Comparison of ENCODE assay signal across 10 cellular contexts in genomic region chr10:5466451-5466996, GRCh38. TPM values are rescaled to one million over a fixed set of nuclear protein-coding genes. Genes with fewer than 3 reads are reported as not detected.
DNase-seq lines count a peak whose midpoint lies in the region; ATAC-seq and TF ChIP-seq lines count a peak whose summit lies in the region.
"Had no signal": no experiment of that assay in that cellular context is flagged by ENCODE, and none has a peak within 500 bp of the region (broad histone marks: within the 10 kb centered on the region; RNA-seq: fewer than 3 reads in every experiment).

No MANE protein-coding gene starts in this region.

- in situ Hi-C loops in transverse colon (cut with MboI; ENCODE audit: low pct_ligation_motif_present in 1 of 4, low pct_unique_long_range_greater_than_20kb in 1 of 4, low sequenced_read_pairs in 3 of 4): no loop called here

- intact Hi-C loops in transverse colon (cut with DNase I; ENCODE audit: low total_unique reads): no loop called here

- H3K27me3 ChIP-seq in kidney epithelial cell (ENCODE audit: control insufficient read depth, insufficient read depth, low read length) (no peaks in the 10 kb centered on the region), transverse colon (no peaks in the 10 kb centered on the region)

- H3K9me3 ChIP-seq in transverse colon: no peaks in the 10 kb centered on the region

- TF ChIP-seq POLR2A in transverse colon (IDR thresholded peaks at IDR 0.05): peak; percentile 64

- TF ChIP-seq CTCF in VCaP (conservative IDR thresholded peaks at IDR 0.05) (no peak), kidney epithelial cell (IDR thresholded peaks at IDR 0.05; ENCODE audit: insufficient read depth, low read length, poor library complexity, severe bottlenecking) (no peak), transverse colon (IDR thresholded peaks at IDR 0.05) (no peak)

- TF ChIP-seq EP300 in transverse colon (IDR thresholded peaks at IDR 0.05; ENCODE audit: low read depth): no peak

- WGBS in transverse colon (ENCODE audit: low coverage in 1 of 2), 2 donors: 20% methylated on average over 11 of the region's 11 CpGs; no CpG with 5 or more reads in 1 of the 2 donors

- no peak for ATAC-seq in GM19397 (IDR thresholded peaks at IDR 0.05; ENCODE audit: unreplicated experiment)
- ATAC-seq: HCT116 had no signal

- DNase-seq in NCI-H345 (lab: John Stamatoyannopoulos, UW): peak; percentile 63
- no peak for DNase-seq in NCI-H345 treated with DMSO at 0.1 percent for 48 hours (lab: John Stamatoyannopoulos, UW; ENCODE audit: unreplicated experiment)
- peak; percentile 63 for DNase-seq in kidney epithelial cell (ENCODE audit: low read depth)
- DNase-seq in transverse colon: peak; percentile 82
- no peak for DNase-seq in activated naive CD4-positive, alpha-beta T cell treated with Interleukin-2 at 50 U/mL for 16 hours
- no peak for DNase-seq in cortex of kidney (lab: John Stamatoyannopoulos, UW)

- H3K36me3 ChIP-seq in kidney epithelial cell (ENCODE audit: control insufficient read depth, insufficient read depth, low read length) (no peaks in the 10 kb centered on the region), transverse colon (no peaks in the 10 kb centered on the region)

- H3K27ac ChIP-seq in VCaP (peak overlapping the region; percentile 91), transverse colon (peak overlapping the region; percentile 87 to 90 (median 88))

- peaks cover 22 to 40% (median 34%) of the 10 kb centered on the region in 4 donors for H3K4me1 ChIP-seq in transverse colon

- no peak overlapping the region for H3K4me3 ChIP-seq in kidney epithelial cell (ENCODE audit: low read depth, low read length)
- H3K4me3 ChIP-seq in transverse colon: no peak overlapping the region

RNA-seq across cellular contexts. Expression of gene CALML5, which starts 32.8 kb away (rescaled TPM):
- total RNA-seq in kidney epithelial cell (0.34 TPM in 1 of 2 replicates, not detected in the other), transverse colon (not detected)
- total RNA-seq: T-helper 1 cell treated with Interleukin-12 subunit alpha and Interleukin-12 subunit beta and Interleukin-4 antibody, amounts not matched to agents 30 ng/mL and 1 ng/mL, for 36 hours had no signal

RNA-seq across cellular contexts. Expression of gene NET1, which starts 54.2 kb away (rescaled TPM):
- total RNA-seq in kidney epithelial cell (113 and 146 TPM in 2 replicates), transverse colon (100 to 1,000 TPM in 3 of 4 donors, 10 to 100 TPM in 1; 90.0 to 311 (median 289) TPM)

RNA-seq across cellular contexts. Expression of gene CALML3, which starts 58.2 kb away (rescaled TPM):
- total RNA-seq in kidney epithelial cell (not detected in 2 replicates), transverse colon (not detected)
- total RNA-seq: T-helper 1 cell treated with Interleukin-12 subunit alpha and Interleukin-12 subunit beta and Interleukin-4 antibody, amounts not matched to agents 30 ng/mL and 1 ng/mL, for 36 hours had no signal

Comparison
In these comparisons a context has a peak if more than half of its experiments do, and no peak if none do; other contexts are left out.
1. DNase-seq: peak in NCI-H345 (single experiment), kidney epithelial cell (single experiment) and transverse colon (single experiment); none in NCI-H345 treated with DMSO at 0.1 percent for 48 hours (single experiment), activated naive CD4-positive, alpha-beta T cell treated with Interleukin-2 at 50 U/mL for 16 hours (single experiment) and cortex of kidney (single experiment).